Comparison of ENCODE assay signal across 8 cellular contexts in genomic region chr4:147590249-147590920, GRCh38. TPM values are rescaled to one million over a fixed set of nuclear protein-coding genes. Genes with fewer than 3 reads are reported as not detected.
A peak's percentile ranks its signal among the peaks of the same experiment; 100 is the strongest.
DNase-seq lines count a peak whose midpoint lies in the region; ATAC-seq and TF ChIP-seq lines count a peak whose summit lies in the region.

No MANE protein-coding gene starts in this region.

- H3K9ac ChIP-seq in SK-N-SH: no peak overlapping the region

- no peaks in the 10 kb centered on the region for H3K9me2 ChIP-seq in SK-N-SH

- H3K27ac ChIP-seq in SK-N-SH (ENCODE audit: low read depth in 2 of 2, low read length in 1 of 2): no peak overlapping the region

- no peak for TF ChIP-seq EP300 in SK-N-SH (IDR thresholded peaks at IDR 0.05; ENCODE audit: borderline replicate concordance in 1 of 2, low read depth in 1 of 2, low read length in 1 of 2)

- WGBS in SK-N-SH (ENCODE audit: low lambda C conversion rate): 50% methylated on average over 12 of the region's 12 CpGs

- no peak overlapping the region for H3K4me3 ChIP-seq in SK-N-SH (ENCODE audit: low read depth in 2 of 2, low read length in 1 of 2)

- H3K36me3 ChIP-seq in SK-N-SH (replicated peaks in 1 of 2; ENCODE audit: control insufficient read depth in 1 of 2, insufficient read depth in 2 of 2, low read length in 1 of 2): no peaks in the 10 kb centered on the region

- CTCF ChIA-PET in SK-N-SH (lab: Yijun Ruan, JAX): interaction anchor here (0.6 to 5.1 kb wide), 59 partner anchors 8 to 1913 kb away, joined by 3 to 47 read pairs (median 4); partner anchors contain the start of genes EDNRA and TMEM184C

- H4K20me1 ChIP-seq in SK-N-SH (ENCODE audit: insufficient read depth): no peaks in the 10 kb centered on the region

- H3K4me2 ChIP-seq in SK-N-SH: no peak overlapping the region

- ATAC-seq in GM18868 (IDR thresholded peaks at IDR 0.05; ENCODE audit: unreplicated experiment) (peak; percentile 50), HG02571 (IDR thresholded peaks at IDR 0.05; ENCODE audit: unreplicated experiment) (no peak)

- POLR2A ChIA-PET in SK-N-SH (lab: Yijun Ruan, JAX): interaction anchor here (0.6 kb wide), 1 partner anchor 279 kb away, joined by 3 read pairs; no protein-coding TSS in a partner anchor

- no peaks in the 10 kb centered on the region for H3K79me2 ChIP-seq in SK-N-SH (ENCODE audit: insufficient read depth)

- H3K27me3 Mint-ChIP-seq in brain: peaks cover 4% of the 10 kb centered on the region

- peaks cover 5% of the 10 kb centered on the region for H3K36me3 Mint-ChIP-seq in brain

- DNase-seq in AG20443 (ENCODE audit: low spot score) (peak; percentile 60), KG1 (lab: John Stamatoyannopoulos, UW) (peak; percentile 1), SK-N-SH (peak; percentile 67), inferior parietal cortex (ENCODE audit: extremely low spot score) (peak; percentile 93)
- DNase-seq in stimulated activated CD4-positive, alpha-beta T cell treated with anti-CD3 and anti-CD28 coated beads, Interleukin-1b, Interleukin-23, amount 100 ng/mL, for 4 hours (ENCODE audit: low read depth in 2 of 2): peak; percentile 11 to 16

- TF ChIP-seq CTCF in SK-N-SH (IDR thresholded peaks at IDR 0.05): peak; percentile 92
- TF ChIP-seq CTCF in brain (conservative IDR thresholded peaks at IDR 0.05): peak; percentile 89 to 92

- H3K4me3 Mint-ChIP-seq in brain: peak overlapping the region in 1 of 5 experiments; percentile 9

- peak overlapping the region in 2 of 5 experiments; percentile 1 to 28 for H3K27ac Mint-ChIP-seq in brain

- H3K9me3 Mint-ChIP-seq in brain: peaks cover 2 to 5% (median 4%) of the 10 kb centered on the region in 5 experiments

- no peaks in the 10 kb centered on the region for H3K9me3 ChIP-seq in SK-N-SH

- H3K4me1 Mint-ChIP-seq in brain: peaks cover 35% of the 10 kb centered on the region

- H3F3A ChIP-seq in SK-N-SH (replicated peaks; ENCODE audit: insufficient read depth): peaks cover 3% of the 10 kb centered on the region

- no peaks in the 10 kb centered on the region for H3K27me3 ChIP-seq in SK-N-SH (ENCODE audit: insufficient read depth)

- peaks cover 7 to 12% of the 10 kb centered on the region in 2 experiments; a peak in 3 of 4 replicates for H3K4me1 ChIP-seq in SK-N-SH (ENCODE audit: control insufficient read depth in 1 of 2, insufficient read depth in 2 of 2, low read depth in 1 of 2, low read length in 1 of 2)

- peak; percentile 96 for TF ChIP-seq RAD21 in SK-N-SH (IDR thresholded peaks at IDR 0.05; ENCODE audit: low read length)

- H2AFZ ChIP-seq in SK-N-SH (ENCODE audit: low read depth): no peak overlapping the region; the same call in 1 of the 2 replicates

TF ChIP-seq in SK-N-SH, 30 proteins besides CTCF, POLR2A, EP300 and RAD21:
- TF ChIP-seq SMC3 (IDR thresholded peaks at IDR 0.05; ENCODE audit: low read depth, low read length) (peak; percentile 91), FOXJ3 (CRISPR knock-in tag; IDR thresholded peaks at IDR 0.05) (no peak), IRF3 (IDR thresholded peaks at IDR 0.05; ENCODE audit: low read depth, low read length) (no peak), CHD2 (IDR thresholded peaks at IDR 0.05; ENCODE audit: low read length, partially characterized antibody) (peak; percentile 27), ELF1 (IDR thresholded peaks at IDR 0.05) (no peak), MXI1 (IDR thresholded peaks at IDR 0.05; ENCODE audit: low read depth, low read length) (no peak)
- TF ChIP-seq, protein P1, sequence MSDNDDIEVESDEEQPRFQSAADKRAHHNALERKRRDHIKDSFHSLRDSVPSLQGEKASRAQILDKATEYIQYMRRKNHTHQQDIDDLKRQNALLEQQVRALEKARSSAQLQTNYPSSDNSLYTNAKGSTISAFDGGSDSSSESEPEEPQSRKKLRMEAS (IDR thresholded peaks at IDR 0.05; ENCODE audit: low read depth): no peak
- TF ChIP-seq, protein P2, sequence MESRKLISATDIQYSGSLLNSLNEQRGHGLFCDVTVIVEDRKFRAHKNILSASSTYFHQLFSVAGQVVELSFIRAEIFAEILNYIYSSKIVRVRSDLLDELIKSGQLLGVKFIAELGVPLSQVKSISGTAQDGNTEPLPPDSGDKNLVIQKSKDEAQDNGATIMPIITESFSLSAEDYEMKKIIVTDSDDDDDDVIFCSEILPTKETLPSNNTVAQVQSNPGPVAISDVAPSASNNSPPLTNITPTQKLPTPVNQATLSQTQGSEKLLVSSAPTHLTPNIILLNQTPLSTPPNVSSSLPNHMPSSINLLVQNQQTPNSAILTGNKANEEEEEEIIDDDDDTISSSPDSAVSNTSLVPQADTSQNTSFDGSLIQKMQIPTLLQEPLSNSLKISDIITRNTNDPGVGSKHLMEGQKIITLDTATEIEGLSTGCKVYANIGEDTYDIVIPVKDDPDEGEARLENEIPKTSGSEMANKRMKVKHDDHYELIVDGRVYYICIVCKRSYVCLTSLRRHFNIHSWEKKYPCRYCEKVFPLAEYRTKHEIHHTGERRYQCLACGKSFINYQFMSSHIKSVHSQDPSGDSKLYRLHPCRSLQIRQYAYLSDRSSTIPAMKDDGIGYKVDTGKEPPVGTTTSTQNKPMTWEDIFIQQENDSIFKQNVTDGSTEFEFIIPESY (IDR thresholded peaks at IDR 0.05; ENCODE audit: borderline replicate concordance, low read depth): no peak
TF ChIP-seq in SK-N-SH: peak in this region for 2.

RNA-seq across cellular contexts. Expression of gene TMEM184C, which starts 26.8 kb away (rescaled TPM):
- 17.5 and 22.8 TPM in 2 replicates for polyA plus RNA-seq in SK-N-SH (2012; rRNA removed)
- 19.3 and 22.1 TPM in 2 replicates for polyA plus RNA-seq in SK-N-SH (2012; cell fraction: cytosol; rRNA removed)
- 13.5 and 18.7 TPM in 2 replicates for polyA plus RNA-seq in SK-N-SH (2012; cell fraction: nucleus; rRNA removed)
- 8.7 TPM for polyA plus RNA-seq in brain (ENCODE audit: insufficient read depth, low read depth, low replicate concordance)

Comparison
In these comparisons a context has a peak if more than half of its experiments do, and no peak if none do; other contexts are left out.
1. DNase-seq: peak in every context shown above with its lines; median percentile 93 in inferior parietal cortex; 67 in SK-N-SH; 60 in AG20443; 14 in stimulated activated CD4-positive, alpha-beta T cell treated with anti-CD3 and anti-CD28 coated beads, Interleukin-1b, Interleukin-23, amount 100 ng/mL, for 4 hours; 1 in KG1.